1 cellular context compared by ENCODE assay signal in the genomic region with DNA sequence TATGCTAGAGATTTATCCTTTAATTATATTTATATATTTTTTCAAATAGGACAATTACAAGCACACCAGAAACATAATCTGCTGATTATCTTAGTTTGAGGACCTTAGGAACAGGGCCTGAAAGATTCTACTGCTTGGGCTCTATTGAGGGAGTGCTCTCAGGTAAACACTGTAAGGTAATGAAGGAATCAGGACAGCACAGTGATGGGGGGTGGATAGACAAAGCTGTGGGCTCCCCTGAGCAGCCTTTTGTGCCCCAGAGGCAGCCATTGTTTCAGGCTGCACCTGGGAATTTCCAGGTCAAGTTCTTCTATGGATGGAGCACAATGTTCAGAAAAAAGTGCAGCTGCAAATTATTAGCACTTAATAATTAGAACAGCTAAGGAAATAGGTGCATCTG.
TF ChIP-seq lines count a peak whose summit lies in the region.

No MANE protein-coding gene starts in this region.

TF ChIP-seq in H1, 55 proteins besides CTCF, POLR2A, EP300 and RAD21:
- peak; percentile 50; the same call in 1 of the 2 replicates for TF ChIP-seq YY1 (IDR thresholded peaks at IDR 0.05; ENCODE audit: low read depth, low read length)
- TF ChIP-seq FOSL1 (IDR thresholded peaks at IDR 0.05; ENCODE audit: insufficient read depth, low read depth, low read length), result no peak
